In the genomic region with DNA sequence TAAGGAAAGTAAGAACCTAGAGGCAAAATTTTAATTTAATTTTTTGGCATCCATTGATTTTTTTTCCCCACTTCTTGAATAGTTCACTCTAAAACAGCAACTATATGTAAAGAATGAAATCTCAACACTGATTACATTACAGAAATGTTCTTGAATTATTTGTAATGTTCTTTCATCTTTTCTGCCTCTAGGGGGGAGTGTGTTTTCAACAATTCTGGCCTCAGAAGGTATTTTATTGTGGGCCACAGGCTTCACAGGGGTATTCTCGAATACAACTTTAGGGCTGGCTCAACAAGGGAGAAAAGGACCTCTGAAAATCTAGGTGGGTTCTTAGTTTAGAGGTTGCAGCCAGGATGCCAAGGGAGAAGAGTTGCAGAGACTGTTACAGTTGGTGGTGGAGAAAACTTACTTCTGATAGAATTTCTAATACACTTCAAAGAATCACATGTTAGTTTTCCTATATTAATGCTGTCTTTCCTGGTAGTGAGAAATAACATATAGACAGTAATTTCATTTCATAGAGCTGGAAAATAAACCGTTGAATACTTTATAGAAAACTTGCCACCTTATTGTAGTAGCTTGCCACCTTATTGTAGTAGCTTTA, we compare ENCODE assay signal across 8 cellular contexts. TPM values are rescaled to one million over a fixed set of nuclear protein-coding genes. Genes with fewer than 3 reads are reported as not detected.
DNase-seq lines count a peak whose midpoint lies in the region; ATAC-seq, FAIRE-seq and TF ChIP-seq lines count a peak whose summit lies in the region.

No MANE protein-coding gene starts in this region.

- FAIRE-seq in D721Med (lab: Jason Lieb, UNC) (no peak), astrocyte (lab: Jason Lieb, UNC) (no peak)

- H2AK5ac ChIP-seq in mesenchymal stem cell (ENCODE audit: low read length, severe bottlenecking): no peak overlapping the region

- no peak overlapping the region for H2BK120ac ChIP-seq in mesenchymal stem cell (ENCODE audit: low read depth, low read length)

- H3K4me3 ChIP-seq in Karpas-422 (ENCODE audit: low read length) (no peak overlapping the region), astrocyte (ENCODE audit: insufficient read depth, low read depth, low read length) (no peak overlapping the region), mesenchymal stem cell (ENCODE audit: insufficient read depth in 1 of 2, low read depth in 1 of 2, low read length in 2 of 2) (no peak overlapping the region)

- H3K4me1 ChIP-seq in Karpas-422 (ENCODE audit: low read length) (no peaks in the 10 kb centered on the region), astrocyte (ENCODE audit: insufficient read depth, low read length) (peaks cover 13% of the 10 kb centered on the region), mesenchymal stem cell (ENCODE audit: control insufficient read depth, insufficient read depth, low read depth, low read length) (peaks cover 24% of the 10 kb centered on the region)

- no peaks in the 10 kb centered on the region for H3K36me3 Mint-ChIP-seq in astrocyte (ENCODE audit: low read depth, unreplicated experiment)

- peaks cover 43% of the 10 kb centered on the region for H3K27me3 Mint-ChIP-seq in astrocyte (ENCODE audit: low read depth, unreplicated experiment)

- H4K8ac ChIP-seq in mesenchymal stem cell (ENCODE audit: low read length): no peak overlapping the region

- no peak overlapping the region for H2BK5ac ChIP-seq in mesenchymal stem cell (ENCODE audit: low read depth, low read length, poor library complexity, severe bottlenecking)

- no peak overlapping the region for H3K4ac ChIP-seq in mesenchymal stem cell (ENCODE audit: low read depth in 1 of 2, low read length in 2 of 2)

- no peaks in the 10 kb centered on the region for H3K36me3 ChIP-seq in Karpas-422 (ENCODE audit: insufficient read depth, low read length)
- no peaks in the 10 kb centered on the region for H3K36me3 ChIP-seq in astrocyte (ENCODE audit: insufficient read depth, low read length)
- H3K36me3 ChIP-seq in mesenchymal stem cell (ENCODE audit: control insufficient read depth in 1 of 2, insufficient read depth in 2 of 2, low read depth in 1 of 2, low read length in 2 of 2): no peaks in the 10 kb centered on the region

- H3K9ac ChIP-seq in Karpas-422 (ENCODE audit: low read length) (no peak overlapping the region), astrocyte (ENCODE audit: low read length) (peak overlapping the region; percentile 9), mesenchymal stem cell (ENCODE audit: low read length) (no peak overlapping the region)

- no peaks in the 10 kb centered on the region for H3K9me2 ChIP-seq in Karpas-422 (replicated peaks; ENCODE audit: insufficient read depth, low read length)

- H3K27ac ChIP-seq in Karpas-422 (ENCODE audit: low read length) (no peak overlapping the region), astrocyte (ENCODE audit: low read depth, low read length) (no peak overlapping the region), mesenchymal stem cell (ENCODE audit: low read length, poor library complexity, severe bottlenecking) (no peak overlapping the region)

- H3K79me2 ChIP-seq in Karpas-422 (ENCODE audit: low read length) (no peaks in the 10 kb centered on the region), astrocyte (ENCODE audit: insufficient read depth, low read length) (peaks cover 6% of the 10 kb centered on the region)

- peaks cover 3% of the 10 kb centered on the region for H3K4me1 Mint-ChIP-seq in astrocyte (ENCODE audit: low read depth, unreplicated experiment)

- H3K27me3 ChIP-seq in Karpas-422 (ENCODE audit: low read length) (no peaks in the 10 kb centered on the region), astrocyte (ENCODE audit: insufficient read depth, low read length) (no peaks in the 10 kb centered on the region), mesenchymal stem cell (ENCODE audit: control insufficient read depth in 1 of 2, insufficient read depth in 1 of 2, low read length in 2 of 2) (peaks cover 7 to 18% of the 10 kb centered on the region in 2 experiments)

- TF ChIP-seq CTCF in D721Med (IDR thresholded peaks at IDR 0.05; ENCODE audit: insufficient read depth, missing control alignments) (peak; percentile 65), astrocyte (IDR thresholded peaks at IDR 0.05; ENCODE audit: insufficient read depth, low read depth, low read length) (peak; percentile 65)

- H3K4me2 ChIP-seq in Karpas-422 (ENCODE audit: low read depth, low read length, poor library complexity, severe bottlenecking) (no peak overlapping the region), astrocyte (ENCODE audit: low read length) (no peak overlapping the region), mesenchymal stem cell (ENCODE audit: low read length, poor library complexity, severe bottlenecking) (no peak overlapping the region)

- WGBS in mesenchymal stem cell: 0% methylated on average over 1 of the region's 2 CpGs

- DNase-seq in D721Med (ENCODE audit: insufficient read length, low spot score) (no peak), Karpas-422 (peak; percentile 68), astrocyte (ENCODE audit: low read depth) (no peak), mesenchymal stem cell (peak; percentile 43)
- DNase-seq in stimulated activated CD4-positive, alpha-beta T cell treated with anti-CD3 and anti-CD28 coated beads, Interleukin-1b, Interleukin-23, amount 100 ng/mL, for 48 hours: no peak

- H3K79me1 ChIP-seq in mesenchymal stem cell (replicated peaks; ENCODE audit: low read length, poor library complexity, severe bottlenecking): no peaks in the 10 kb centered on the region

- ATAC-seq in HG03378 (IDR thresholded peaks at IDR 0.05; ENCODE audit: unreplicated experiment) (no peak), HG03460 (IDR thresholded peaks at IDR 0.05; ENCODE audit: unreplicated experiment) (no peak), GM18907 (IDR thresholded peaks at IDR 0.05; ENCODE audit: unreplicated experiment) (no peak)

- H3K4me3 Mint-ChIP-seq in astrocyte (ENCODE audit: unreplicated experiment): no peak overlapping the region

- H3K9me3 ChIP-seq in Karpas-422 (ENCODE audit: low read length): no peaks in the 10 kb centered on the region
- no peaks in the 10 kb centered on the region for H3K9me3 ChIP-seq in astrocyte (ENCODE audit: insufficient read depth, low read depth, low read length)
- H3K9me3 ChIP-seq in mesenchymal stem cell (ENCODE audit: control insufficient read depth, low read length): no peaks in the 10 kb centered on the region

- no peak overlapping the region for H3K18ac ChIP-seq in mesenchymal stem cell (ENCODE audit: low read depth in 1 of 2, low read length in 2 of 2)

- H4K91ac ChIP-seq in mesenchymal stem cell (ENCODE audit: low read length): no peak overlapping the region

- H3K27ac Mint-ChIP-seq in astrocyte (ENCODE audit: unreplicated experiment): no peak overlapping the region

- H2BK15ac ChIP-seq in mesenchymal stem cell (ENCODE audit: low read depth, poor library complexity, severe bottlenecking): no peak overlapping the region

- no peak overlapping the region for H3K23ac ChIP-seq in mesenchymal stem cell (ENCODE audit: low read length in 2 of 2)

- no peaks in the 10 kb centered on the region for H4K20me1 ChIP-seq in Karpas-422 (ENCODE audit: insufficient read depth, low read depth, low read length)
- no peaks in the 10 kb centered on the region for H4K20me1 ChIP-seq in astrocyte (ENCODE audit: insufficient read depth, low read length)

- H2AFZ ChIP-seq in Karpas-422 (ENCODE audit: low read length) (no peak overlapping the region), astrocyte (ENCODE audit: low read depth, low read length) (no peak overlapping the region), mesenchymal stem cell (ENCODE audit: low read depth, low read length) (no peak overlapping the region)

- no peak overlapping the region for H2BK12ac ChIP-seq in mesenchymal stem cell (ENCODE audit: low read length in 2 of 2)

- peaks cover under 1% of the 10 kb centered on the region for H3K9me3 Mint-ChIP-seq in astrocyte (ENCODE audit: unreplicated experiment)

- H3K14ac ChIP-seq in mesenchymal stem cell (ENCODE audit: low read length in 2 of 2): no peak overlapping the region

RNA-seq across cellular contexts. Expression of a gene that starts 3.6 kb away (rescaled TPM):
- total RNA-seq in Karpas-422 (2014; rRNA removed; shearing (Covaris generic); ENCODE audit: low replicate concordance): 0.11 and 1.2 TPM in 2 replicates
- total RNA-seq in astrocyte: 0.50 and 1.1 TPM in 2 replicates
- polyA plus RNA-seq in mesenchymal stem cell (2013, experiment 1 of 2): 28.2 TPM
- 26.0 TPM for polyA plus RNA-seq in mesenchymal stem cell (2013, experiment 2 of 2)

Comparison
In these comparisons a context has a peak if more than half of its experiments do, and no peak if none do; other contexts are left out.
1. DNase-seq: peak in Karpas-422 (single experiment) and mesenchymal stem cell (single experiment); none in D721Med (single experiment), astrocyte (single experiment) and stimulated activated CD4-positive, alpha-beta T cell treated with anti-CD3 and anti-CD28 coated beads, Interleukin-1b, Interleukin-23, amount 100 ng/mL, for 48 hours (single experiment).